In the genomic region with DNA sequence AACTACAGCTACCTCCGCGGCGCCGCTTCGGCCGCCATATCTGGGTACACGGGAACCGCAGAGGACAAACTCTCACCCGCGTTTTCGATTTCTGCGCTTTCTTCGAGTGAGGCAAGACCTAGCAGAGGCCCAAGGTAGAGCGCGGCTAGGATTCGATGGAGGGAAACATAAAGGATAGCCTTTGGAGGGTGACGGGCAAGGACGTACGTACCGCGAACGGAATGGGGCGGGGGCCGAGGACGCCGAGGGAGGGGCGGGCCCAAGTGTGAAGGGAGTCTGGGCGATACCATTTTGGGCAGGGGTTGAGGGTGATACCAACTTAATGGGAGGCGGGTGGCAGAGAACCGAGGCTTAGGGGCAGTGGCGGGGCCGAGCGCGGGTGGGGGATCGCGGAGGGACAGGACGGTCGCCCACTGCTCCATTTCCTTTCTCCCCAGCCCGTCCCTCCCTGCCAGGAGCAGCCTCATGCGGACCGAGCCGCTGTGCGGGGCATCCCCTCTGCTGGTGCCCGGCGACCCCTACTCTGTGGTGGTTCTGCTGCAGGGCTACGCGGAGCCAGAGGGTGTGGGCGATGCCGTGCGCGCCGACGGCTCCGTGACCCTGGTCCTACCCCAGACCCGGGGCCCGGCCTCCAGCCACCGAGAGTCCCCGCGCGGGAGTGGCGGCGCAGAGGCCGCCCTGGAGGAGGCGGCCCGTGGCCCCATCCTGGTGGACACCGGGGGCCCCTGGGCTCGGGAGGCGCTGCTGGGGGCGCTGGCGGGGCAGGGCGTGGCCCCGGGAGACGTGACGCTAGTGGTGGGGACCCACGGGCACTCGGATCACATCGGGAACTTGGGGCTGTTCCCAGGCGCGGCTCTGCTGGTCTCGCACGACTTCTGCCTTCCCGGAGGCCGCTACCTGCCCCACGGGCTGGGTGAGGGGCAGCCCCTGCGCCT, we compare ENCODE assay signal across 1 cellular context.
TF ChIP-seq lines count a peak whose summit lies in the region.

Gene MBLAC1, plus strand, starts transcription at position 37 of the 935 bp plus-strand sequence. Its CDS starts 429 bp downstream, at position 466.

TF ChIP-seq in H1, 55 proteins besides CTCF, POLR2A, EP300 and RAD21 (continues in another document):
- no peak for TF ChIP-seq BRCA1 (IDR thresholded peaks at IDR 0.05; ENCODE audit: low read depth, low read length)
- no peak for TF ChIP-seq CBX8 (IDR thresholded peaks at IDR 0.05; ENCODE audit: borderline replicate concordance, low read depth, low read length)
- no peak for TF ChIP-seq RXRA (IDR thresholded peaks at IDR 0.05; ENCODE audit: insufficient read depth, low read depth, low read length)
- TF ChIP-seq, protein P1, sequence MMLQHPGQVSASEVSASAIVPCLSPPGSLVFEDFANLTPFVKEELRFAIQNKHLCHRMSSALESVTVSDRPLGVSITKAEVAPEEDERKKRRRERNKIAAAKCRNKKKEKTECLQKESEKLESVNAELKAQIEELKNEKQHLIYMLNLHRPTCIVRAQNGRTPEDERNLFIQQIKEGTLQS (IDR thresholded peaks at IDR 0.05; ENCODE audit: insufficient read depth, low read depth, low read length): no peak
- peak; percentile 86 for TF ChIP-seq KDM4A (IDR thresholded peaks at IDR 0.05; ENCODE audit: low read depth, low read length, severe bottlenecking)
- 0 out of 2 replicates have a peak, but pooled peaks have one; percentile 7 for TF ChIP-seq KDM1A (IDR thresholded peaks at IDR 0.05; ENCODE audit: borderline replicate concordance, low read length)
- no peak; the same call in none of the 2 replicates for TF ChIP-seq BACH1 (IDR thresholded peaks at IDR 0.05; ENCODE audit: low read length)
- TF ChIP-seq TBP (IDR thresholded peaks at IDR 0.05; ENCODE audit: low read depth, low read length): peak; percentile 42
- TF ChIP-seq YY1 (IDR thresholded peaks at IDR 0.05; ENCODE audit: low read depth, low read length): peak; percentile 93
- 0 out of 2 replicates have a peak, but pooled peaks have one; percentile 1 for TF ChIP-seq TEAD4 (IDR thresholded peaks at IDR 0.05; ENCODE audit: low read depth, low read length)
- no peak for TF ChIP-seq ZNF274 (IDR thresholded peaks at IDR 0.05; ENCODE audit: borderline replicate concordance, extremely low read depth, low read length)
- TF ChIP-seq POU5F1 (IDR thresholded peaks at IDR 0.05; ENCODE audit: low read depth, low read length): no peak
- TF ChIP-seq USF2 (IDR thresholded peaks at IDR 0.05; ENCODE audit: low read length): no peak
- no peak for TF ChIP-seq TCF12 (IDR thresholded peaks at IDR 0.05; ENCODE audit: low read depth, low read length)
- no peak for TF ChIP-seq CEBPB (IDR thresholded peaks at IDR 0.05; ENCODE audit: low read depth, low read length)
- no peak for TF ChIP-seq BCL11A (IDR thresholded peaks at IDR 0.05; ENCODE audit: low read depth in 2 of 2, low read length in 2 of 2)
- peak; percentile 70 for TF ChIP-seq POLR2AphosphoS5 (IDR thresholded peaks at IDR 0.05; ENCODE audit: low read depth, low read length)
- TF ChIP-seq KDM5A (IDR thresholded peaks at IDR 0.05; ENCODE audit: low read length): no peak
- TF ChIP-seq, protein P2, sequence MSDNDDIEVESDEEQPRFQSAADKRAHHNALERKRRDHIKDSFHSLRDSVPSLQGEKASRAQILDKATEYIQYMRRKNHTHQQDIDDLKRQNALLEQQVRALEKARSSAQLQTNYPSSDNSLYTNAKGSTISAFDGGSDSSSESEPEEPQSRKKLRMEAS (IDR thresholded peaks at IDR 0.05): peak; percentile 65
- TF ChIP-seq JUND (IDR thresholded peaks at IDR 0.05; ENCODE audit: low read length): peak; percentile 95
- peak; percentile 77 for TF ChIP-seq TAF7 (optimal IDR thresholded peaks at IDR 0.05; ENCODE audit: borderline replicate concordance, low read depth, low read length)
- TF ChIP-seq PHF8 (conservative IDR thresholded peaks at IDR 0.05; ENCODE audit: low read depth, low read length): peak; percentile 90
- no peak for TF ChIP-seq EGR1 (IDR thresholded peaks at IDR 0.05; ENCODE audit: borderline replicate concordance, low read depth, low read length)
- no peak for TF ChIP-seq GTF2F1 (IDR thresholded peaks at IDR 0.05; ENCODE audit: borderline replicate concordance, low read depth, low read length)
- TF ChIP-seq FOSL1 (IDR thresholded peaks at IDR 0.05; ENCODE audit: insufficient read depth, low read depth, low read length): no peak
- TF ChIP-seq SP4 (IDR thresholded peaks at IDR 0.05; ENCODE audit: low read length): peak; percentile 71; the same call in 1 of the 2 replicates
- TF ChIP-seq RBBP5 (IDR thresholded peaks at IDR 0.05; ENCODE audit: borderline replicate concordance, low read depth, low read length): 0 out of 2 replicates have a peak, but pooled peaks have one; percentile 63
- TF ChIP-seq SUZ12 (IDR thresholded peaks at IDR 0.05; ENCODE audit: low read length): no peak; the same call in 1 of the 2 replicates
- TF ChIP-seq HDAC6 (IDR thresholded peaks at IDR 0.05; ENCODE audit: low read depth, low read length): no peak
- peak; percentile 12; the same call in 1 of the 2 replicates for TF ChIP-seq E2F6 (IDR thresholded peaks at IDR 0.05)
- TF ChIP-seq SAP30 (IDR thresholded peaks at IDR 0.05; ENCODE audit: insufficient read depth, insufficient replicate concordance, low read length): no peak
- no peak for TF ChIP-seq EZH2 (IDR thresholded peaks at IDR 0.05; ENCODE audit: low read depth, low read length, severe bottlenecking)
- TF ChIP-seq, protein P3, sequence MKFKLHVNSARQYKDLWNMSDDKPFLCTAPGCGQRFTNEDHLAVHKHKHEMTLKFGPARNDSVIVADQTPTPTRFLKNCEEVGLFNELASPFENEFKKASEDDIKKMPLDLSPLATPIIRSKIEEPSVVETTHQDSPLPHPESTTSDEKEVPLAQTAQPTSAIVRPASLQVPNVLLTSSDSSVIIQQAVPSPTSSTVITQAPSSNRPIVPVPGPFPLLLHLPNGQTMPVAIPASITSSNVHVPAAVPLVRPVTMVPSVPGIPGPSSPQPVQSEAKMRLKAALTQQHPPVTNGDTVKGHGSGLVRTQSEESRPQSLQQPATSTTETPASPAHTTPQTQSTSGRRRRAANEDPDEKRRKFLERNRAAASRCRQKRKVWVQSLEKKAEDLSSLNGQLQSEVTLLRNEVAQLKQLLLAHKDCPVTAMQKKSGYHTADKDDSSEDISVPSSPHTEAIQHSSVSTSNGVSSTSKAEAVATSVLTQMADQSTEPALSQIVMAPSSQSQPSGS (IDR thresholded peaks at IDR 0.05; ENCODE audit: low read length): no peak
- no peak for TF ChIP-seq CREB1 (IDR thresholded peaks at IDR 0.05)
- TF ChIP-seq CBX5 (IDR thresholded peaks at IDR 0.05; ENCODE audit: low read depth, low read length): no peak
- no peak for TF ChIP-seq NANOG (IDR thresholded peaks at IDR 0.05; ENCODE audit: insufficient read depth, low read depth, low read length, poor library complexity, severe bottlenecking)
- TF ChIP-seq SP2 (IDR thresholded peaks at IDR 0.05; ENCODE audit: low read length): no peak
- TF ChIP-seq CHD1 (IDR thresholded peaks at IDR 0.05; ENCODE audit: low read depth, low read length): peak; percentile 84
- TF ChIP-seq SP1 (IDR thresholded peaks at IDR 0.05; ENCODE audit: low read depth, low read length): 0 out of 2 replicates have a peak, but pooled peaks have one; percentile 33
- TF ChIP-seq ASH2L (IDR thresholded peaks at IDR 0.05; ENCODE audit: low read length): peak; percentile 69
- TF ChIP-seq, protein P4, sequence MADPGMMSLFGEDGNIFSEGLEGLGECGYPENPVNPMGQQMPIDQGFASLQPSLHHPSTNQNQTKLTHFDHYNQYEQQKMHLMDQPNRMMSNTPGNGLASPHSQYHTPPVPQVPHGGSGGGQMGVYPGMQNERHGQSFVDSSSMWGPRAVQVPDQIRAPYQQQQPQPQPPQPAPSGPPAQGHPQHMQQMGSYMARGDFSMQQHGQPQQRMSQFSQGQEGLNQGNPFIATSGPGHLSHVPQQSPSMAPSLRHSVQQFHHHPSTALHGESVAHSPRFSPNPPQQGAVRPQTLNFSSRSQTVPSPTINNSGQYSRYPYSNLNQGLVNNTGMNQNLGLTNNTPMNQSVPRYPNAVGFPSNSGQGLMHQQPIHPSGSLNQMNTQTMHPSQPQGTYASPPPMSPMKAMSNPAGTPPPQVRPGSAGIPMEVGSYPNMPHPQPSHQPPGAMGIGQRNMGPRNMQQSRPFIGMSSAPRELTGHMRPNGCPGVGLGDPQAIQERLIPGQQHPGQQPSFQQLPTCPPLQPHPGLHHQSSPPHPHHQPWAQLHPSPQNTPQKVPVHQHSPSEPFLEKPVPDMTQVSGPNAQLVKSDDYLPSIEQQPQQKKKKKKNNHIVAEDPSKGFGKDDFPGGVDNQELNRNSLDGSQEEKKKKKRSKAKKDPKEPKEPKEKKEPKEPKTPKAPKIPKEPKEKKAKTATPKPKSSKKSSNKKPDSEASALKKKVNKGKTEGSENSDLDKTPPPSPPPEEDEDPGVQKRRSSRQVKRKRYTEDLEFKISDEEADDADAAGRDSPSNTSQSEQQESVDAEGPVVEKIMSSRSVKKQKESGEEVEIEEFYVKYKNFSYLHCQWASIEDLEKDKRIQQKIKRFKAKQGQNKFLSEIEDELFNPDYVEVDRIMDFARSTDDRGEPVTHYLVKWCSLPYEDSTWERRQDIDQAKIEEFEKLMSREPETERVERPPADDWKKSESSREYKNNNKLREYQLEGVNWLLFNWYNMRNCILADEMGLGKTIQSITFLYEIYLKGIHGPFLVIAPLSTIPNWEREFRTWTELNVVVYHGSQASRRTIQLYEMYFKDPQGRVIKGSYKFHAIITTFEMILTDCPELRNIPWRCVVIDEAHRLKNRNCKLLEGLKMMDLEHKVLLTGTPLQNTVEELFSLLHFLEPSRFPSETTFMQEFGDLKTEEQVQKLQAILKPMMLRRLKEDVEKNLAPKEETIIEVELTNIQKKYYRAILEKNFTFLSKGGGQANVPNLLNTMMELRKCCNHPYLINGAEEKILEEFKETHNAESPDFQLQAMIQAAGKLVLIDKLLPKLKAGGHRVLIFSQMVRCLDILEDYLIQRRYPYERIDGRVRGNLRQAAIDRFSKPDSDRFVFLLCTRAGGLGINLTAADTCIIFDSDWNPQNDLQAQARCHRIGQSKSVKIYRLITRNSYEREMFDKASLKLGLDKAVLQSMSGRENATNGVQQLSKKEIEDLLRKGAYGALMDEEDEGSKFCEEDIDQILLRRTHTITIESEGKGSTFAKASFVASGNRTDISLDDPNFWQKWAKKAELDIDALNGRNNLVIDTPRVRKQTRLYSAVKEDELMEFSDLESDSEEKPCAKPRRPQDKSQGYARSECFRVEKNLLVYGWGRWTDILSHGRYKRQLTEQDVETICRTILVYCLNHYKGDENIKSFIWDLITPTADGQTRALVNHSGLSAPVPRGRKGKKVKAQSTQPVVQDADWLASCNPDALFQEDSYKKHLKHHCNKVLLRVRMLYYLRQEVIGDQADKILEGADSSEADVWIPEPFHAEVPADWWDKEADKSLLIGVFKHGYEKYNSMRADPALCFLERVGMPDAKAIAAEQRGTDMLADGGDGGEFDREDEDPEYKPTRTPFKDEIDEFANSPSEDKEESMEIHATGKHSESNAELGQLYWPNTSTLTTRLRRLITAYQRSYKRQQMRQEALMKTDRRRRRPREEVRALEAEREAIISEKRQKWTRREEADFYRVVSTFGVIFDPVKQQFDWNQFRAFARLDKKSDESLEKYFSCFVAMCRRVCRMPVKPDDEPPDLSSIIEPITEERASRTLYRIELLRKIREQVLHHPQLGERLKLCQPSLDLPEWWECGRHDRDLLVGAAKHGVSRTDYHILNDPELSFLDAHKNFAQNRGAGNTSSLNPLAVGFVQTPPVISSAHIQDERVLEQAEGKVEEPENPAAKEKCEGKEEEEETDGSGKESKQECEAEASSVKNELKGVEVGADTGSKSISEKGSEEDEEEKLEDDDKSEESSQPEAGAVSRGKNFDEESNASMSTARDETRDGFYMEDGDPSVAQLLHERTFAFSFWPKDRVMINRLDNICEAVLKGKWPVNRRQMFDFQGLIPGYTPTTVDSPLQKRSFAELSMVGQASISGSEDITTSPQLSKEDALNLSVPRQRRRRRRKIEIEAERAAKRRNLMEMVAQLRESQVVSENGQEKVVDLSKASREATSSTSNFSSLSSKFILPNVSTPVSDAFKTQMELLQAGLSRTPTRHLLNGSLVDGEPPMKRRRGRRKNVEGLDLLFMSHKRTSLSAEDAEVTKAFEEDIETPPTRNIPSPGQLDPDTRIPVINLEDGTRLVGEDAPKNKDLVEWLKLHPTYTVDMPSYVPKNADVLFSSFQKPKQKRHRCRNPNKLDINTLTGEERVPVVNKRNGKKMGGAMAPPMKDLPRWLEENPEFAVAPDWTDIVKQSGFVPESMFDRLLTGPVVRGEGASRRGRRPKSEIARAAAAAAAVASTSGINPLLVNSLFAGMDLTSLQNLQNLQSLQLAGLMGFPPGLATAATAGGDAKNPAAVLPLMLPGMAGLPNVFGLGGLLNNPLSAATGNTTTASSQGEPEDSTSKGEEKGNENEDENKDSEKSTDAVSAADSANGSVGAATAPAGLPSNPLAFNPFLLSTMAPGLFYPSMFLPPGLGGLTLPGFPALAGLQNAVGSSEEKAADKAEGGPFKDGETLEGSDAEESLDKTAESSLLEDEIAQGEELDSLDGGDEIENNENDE (IDR thresholded peaks at IDR 0.05; ENCODE audit: insufficient replicate concordance, low read length): no peak
- no peak for TF ChIP-seq NRF1 (IDR thresholded peaks at IDR 0.05; ENCODE audit: low read depth, low read length)
- TF ChIP-seq HDAC2 (IDR thresholded peaks at IDR 0.05; ENCODE audit: borderline replicate concordance in 1 of 2, low read depth in 2 of 2, low read length in 2 of 2): peak in 1 of 2 experiments; percentile 1; a peak in 1 of 4 replicates
- TF ChIP-seq SIN3A (conservative IDR thresholded peaks at IDR 0.05 in 1 of 2, IDR thresholded peaks at IDR 0.05 in 1 of 2; ENCODE audit: low read depth in 1 of 2, low read length in 2 of 2): peak in 1 of 2 experiments; percentile 85; a peak in 2 of 4 replicates
- TF ChIP-seq TAF1 (IDR thresholded peaks at IDR 0.05; ENCODE audit: low read depth, low read length): peak; percentile 82
- TF ChIP-seq RNF2 (IDR thresholded peaks at IDR 0.05; ENCODE audit: borderline replicate concordance, low read depth, low read length, missing control alignments, poor library complexity, severe bottlenecking): no peak
- peak; percentile 73 for TF ChIP-seq CHD2 (IDR thresholded peaks at IDR 0.05; ENCODE audit: low read length)
- no peak for TF ChIP-seq GABPA (IDR thresholded peaks at IDR 0.05; ENCODE audit: borderline replicate concordance, insufficient read depth, low read length)
- TF ChIP-seq SIX5 (IDR thresholded peaks at IDR 0.05; ENCODE audit: low read depth, low read length): peak; percentile 26; the same call in 1 of the 2 replicates
- no peak for TF ChIP-seq SRF (IDR thresholded peaks at IDR 0.05; ENCODE audit: low read depth, low read length)
- no peak for TF ChIP-seq JUN (IDR thresholded peaks at IDR 0.05; ENCODE audit: low read depth, low read length)
- no peak for TF ChIP-seq CTBP2 (IDR thresholded peaks at IDR 0.05; ENCODE audit: borderline replicate concordance, insufficient read depth, insufficient read length, low read length)
